In genomic region chr3:31959951-31960792, GRCh38 we compare ENCODE assay signal across 8 cellular contexts. TPM values are rescaled to one million over a fixed set of nuclear protein-coding genes. Genes with fewer than 3 reads are reported as not detected.
DNase-seq lines count a peak whose midpoint lies in the region; ATAC-seq and TF ChIP-seq lines count a peak whose summit lies in the region.

No MANE protein-coding gene starts in this region.

- TF ChIP-seq CTCF in chondrocyte (IDR thresholded peaks at IDR 0.05) = no peak

- peak overlapping the region; percentile 95 for H3K27ac Mint-ChIP-seq in chondrocyte (ENCODE audit: unreplicated experiment)

- H3K4me2 ChIP-seq in BLaER1 = peak overlapping the region; percentile 39

- H3K27ac ChIP-seq in BLaER1 = no peak overlapping the region
- peak overlapping the region; percentile 36 for H3K27ac ChIP-seq in muscle layer of colon (ENCODE audit: low read depth, low read length)

- no peaks in the 10 kb centered on the region for H4K20me1 ChIP-seq in BLaER1

- H3K27me3 ChIP-seq in BLaER1 (no peaks in the 10 kb centered on the region), muscle layer of colon (ENCODE audit: control insufficient read depth in 1 of 2, insufficient read depth in 2 of 2, low read length in 2 of 2) (no peaks in the 10 kb centered on the region)

- H3K4me1 ChIP-seq in BLaER1 = peaks cover 32% of the 10 kb centered on the region
- peaks cover 23% of the 10 kb centered on the region for H3K4me1 ChIP-seq in muscle layer of colon (ENCODE audit: insufficient read depth, low read length)

- no peak overlapping the region for H3K9ac ChIP-seq in BLaER1
- H3K9ac ChIP-seq in muscle layer of colon (ENCODE audit: low read length) = peak overlapping the region; percentile 21

- peaks cover 3% of the 10 kb centered on the region for H3K36me3 Mint-ChIP-seq in chondrocyte (ENCODE audit: low read depth)

- DNase-seq in chondrocyte (ENCODE audit: low spot score) (no peak), GM19240 (ENCODE audit: insufficient read length, low spot score) (no peak), putamen (ENCODE audit: low spot score) (no peak), NCI-H2196 (lab: John Stamatoyannopoulos, UW; ENCODE audit: unreplicated experiment) (no peak)
- DNase-seq in effector CD8-positive, alpha-beta T cell (lab: John Stamatoyannopoulos, UW) = no peak

- peaks cover 17% of the 10 kb centered on the region for H3K9me3 ChIP-seq in BLaER1
- H3K9me3 ChIP-seq in muscle layer of colon (ENCODE audit: low read length) = no peaks in the 10 kb centered on the region

- peak overlapping the region; percentile 65 for H3K4me3 Mint-ChIP-seq in chondrocyte (ENCODE audit: unreplicated experiment)

- H3K27me3 Mint-ChIP-seq in chondrocyte (ENCODE audit: low read depth) = no peaks in the 10 kb centered on the region

- H3K9me3 Mint-ChIP-seq in chondrocyte (ENCODE audit: low read depth) = peaks cover 9% of the 10 kb centered on the region

- H3K4me1 Mint-ChIP-seq in chondrocyte (ENCODE audit: low read depth) = peaks cover 52% of the 10 kb centered on the region

- H3K4me3 ChIP-seq in BLaER1 = no peak overlapping the region
- peak overlapping the region in 1 of 2 donors; percentile 43 for H3K4me3 ChIP-seq in muscle layer of colon (ENCODE audit: low read depth in 1 of 2, low read length in 2 of 2)

- peaks cover 6% of the 10 kb centered on the region; the same call in 1 of the 2 replicates for H3K36me3 ChIP-seq in BLaER1
- no peaks in the 10 kb centered on the region for H3K36me3 ChIP-seq in muscle layer of colon (ENCODE audit: insufficient read depth, low read length)

- peak; percentile 17 for ATAC-seq in HG03108 (IDR thresholded peaks at IDR 0.05; ENCODE audit: unreplicated experiment)

RNA-seq across cellular contexts. Expression of gene OSBPL10, which starts 20.9 kb away (rescaled TPM):
- total RNA-seq in chondrocyte = 44.1 to 56.6 TPM (median 45.4 TPM) in 3 replicates

RNA-seq across cellular contexts. Expression of gene ZNF860, which starts 21.4 kb away (rescaled TPM):
- total RNA-seq in chondrocyte = 1.5 to 2.4 TPM (median 2.0 TPM) in 3 replicates
